Comparison of ENCODE assay signal across 15 cellular contexts in the genomic region with DNA sequence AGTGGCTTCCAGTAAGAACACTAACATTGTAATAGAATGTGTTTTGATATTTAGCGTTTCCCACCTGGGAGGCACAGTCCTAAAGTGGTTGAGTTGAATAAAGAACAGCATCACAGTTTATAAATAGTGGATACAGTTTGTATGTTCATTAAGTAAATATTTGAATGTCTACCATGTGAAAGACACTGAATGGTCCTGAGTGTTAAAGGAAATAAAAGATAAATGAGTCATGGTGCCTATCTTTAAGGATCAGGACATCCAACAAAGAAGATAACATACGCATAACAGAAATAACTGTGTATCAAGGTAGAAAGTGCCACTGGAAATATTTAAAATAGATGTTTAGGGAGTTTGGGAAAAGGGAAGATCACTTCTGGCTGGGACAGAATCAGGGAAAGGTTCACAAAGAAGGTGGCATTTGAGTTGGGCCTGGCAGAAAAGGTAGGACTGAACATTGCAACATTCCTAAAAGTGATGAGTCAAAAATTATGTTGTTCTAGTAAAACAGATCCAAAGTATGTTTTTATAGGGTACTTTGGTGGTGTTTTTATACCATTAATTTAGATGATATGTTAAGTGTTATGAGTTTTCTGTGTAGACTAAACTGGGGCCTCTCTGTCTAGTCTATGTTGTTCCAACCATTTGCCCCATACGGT. TPM values are rescaled to one million over a fixed set of nuclear protein-coding genes. Genes with fewer than 3 reads are reported as not detected.
DNase-seq lines count a peak whose midpoint lies in the region; ATAC-seq, FAIRE-seq and TF ChIP-seq lines count a peak whose summit lies in the region.
"Had no signal": no experiment of that assay in that cellular context is flagged by ENCODE, and none has a peak within 500 bp of the region (broad histone marks: within the 10 kb centered on the region; RNA-seq: fewer than 3 reads in every experiment).

No MANE protein-coding gene starts in this region.

- TF ChIP-seq POLR2A in stomach (IDR thresholded peaks at IDR 0.05): no peak

- peak overlapping the region; percentile 55 for H3K27ac ChIP-seq in HUES64 (ENCODE audit: low read depth, low read length)
- peak overlapping the region; percentile 90 for H3K27ac ChIP-seq in angular gyrus (ENCODE audit: low read depth, low read length)
- H3K27ac ChIP-seq in CD4-positive, alpha-beta T cell (ENCODE audit: low read depth, low read length): no peak overlapping the region
- H3K27ac ChIP-seq in stomach: no peak overlapping the region
- H3K27ac ChIP-seq: body of pancreas, esophagus squamous epithelium, upper lobe of right lung had no signal

- H3K36me3 ChIP-seq in HUES64 (ENCODE audit: insufficient read depth, low read length): no peaks in the 10 kb centered on the region
- H3K36me3 ChIP-seq in stomach: no peaks in the 10 kb centered on the region
- H3K36me3 ChIP-seq: esophagus squamous epithelium, upper lobe of right lung had no signal

- TF ChIP-seq EP300 in stomach (IDR thresholded peaks at IDR 0.05): no peak

- no peak for ATAC-seq in CD4-positive, alpha-beta T cell (ENCODE audit: poor library complexity)
- ATAC-seq in HG02610 (IDR thresholded peaks at IDR 0.05; ENCODE audit: unreplicated experiment): no peak
- ATAC-seq in T-helper 17 cell: no peak
- ATAC-seq: body of pancreas, upper lobe of right lung had no signal

- no peaks in the 10 kb centered on the region for H3K9me3 ChIP-seq in HUES64 (ENCODE audit: insufficient read depth, low read depth, low read length)
- no peaks in the 10 kb centered on the region for H3K9me3 ChIP-seq in CD4-positive, alpha-beta T cell (ENCODE audit: control insufficient read depth, low read length)
- no peaks in the 10 kb centered on the region for H3K9me3 ChIP-seq in stomach
- no peaks in the 10 kb centered on the region for H3K9me3 ChIP-seq in T-helper 17 cell (ENCODE audit: control insufficient read depth, low read length, poor library complexity, severe bottlenecking)
- H3K9me3 ChIP-seq: body of pancreas, esophagus squamous epithelium, upper lobe of right lung had no signal

- no peaks in the 10 kb centered on the region for H3K27me3 Mint-ChIP-seq in CD4-positive, alpha-beta T cell
- no peaks in the 10 kb centered on the region for H3K27me3 Mint-ChIP-seq in T-helper 17 cell
- H3K27me3 Mint-ChIP-seq: activated B cell treated with CpG ODN at 0.5 μM for 24 hours had no signal

- H3K4me3 Mint-ChIP-seq in CD4-positive, alpha-beta T cell: no peak overlapping the region
- H3K4me3 Mint-ChIP-seq in T-helper 17 cell: no peak overlapping the region
- H3K4me3 Mint-ChIP-seq: activated B cell treated with CpG ODN at 0.5 μM for 24 hours had no signal

- H3K4me1 Mint-ChIP-seq in CD4-positive, alpha-beta T cell (ENCODE audit: low read depth): peaks cover 1% of the 10 kb centered on the region
- H3K4me1 Mint-ChIP-seq in T-helper 17 cell: peaks cover 12% of the 10 kb centered on the region

- no peak overlapping the region for H3K27ac Mint-ChIP-seq in CD4-positive, alpha-beta T cell
- H3K27ac Mint-ChIP-seq in T-helper 17 cell: no peak overlapping the region
- H3K27ac Mint-ChIP-seq: activated B cell treated with CpG ODN at 0.5 μM for 24 hours had no signal

- H3K4me3 ChIP-seq in HUES64 (ENCODE audit: low read length) (peak overlapping the region; percentile 14; the same call in 1 of the 2 replicates), stomach (no peak overlapping the region)
- H3K4me3 ChIP-seq: body of pancreas, esophagus squamous epithelium, upper lobe of right lung had no signal

- TF ChIP-seq CTCF in CD4-positive, alpha-beta T cell (IDR thresholded peaks at IDR 0.05): no peak
- TF ChIP-seq CTCF in stomach (IDR thresholded peaks at IDR 0.05): no peak

- POLR2A ChIA-PET in CD4-positive, alpha-beta T cell (lab: Charles Lee): no interaction called here

- DNase-seq in A172 (ENCODE audit: low spot score) (peak; percentile 40), stomach (no peak), T-helper 17 cell (no peak)
- DNase-seq in CD4-positive, alpha-beta T cell: no peak
- DNase-seq: activated B cell treated with CpG ODN at 0.5 μM for 24 hours, body of pancreas, esophagus squamous epithelium, NCI-H1105 treated with DMSO at 0.1 percent for 48 hours, small intestine, upper lobe of right lung had no signal

- H3K27me3 ChIP-seq in HUES64 (ENCODE audit: insufficient read depth, low read length) (peaks cover 3% of the 10 kb centered on the region; the same call in 1 of the 2 replicates), stomach (no peaks in the 10 kb centered on the region)
- no peaks in the 10 kb centered on the region for H3K27me3 ChIP-seq in CD4-positive, alpha-beta T cell (ENCODE audit: control insufficient read depth, insufficient read depth, low read length)
- H3K27me3 ChIP-seq: body of pancreas, esophagus squamous epithelium, upper lobe of right lung had no signal

- H3K9ac ChIP-seq in HUES64 (ENCODE audit: low read depth, low read length): no peak overlapping the region; the same call in 1 of the 2 replicates

- H3K4me1 ChIP-seq in HUES64 (ENCODE audit: insufficient read depth, low read length): peaks cover 41% of the 10 kb centered on the region
- peaks cover 12 to 26% (median 19%) of the 10 kb centered on the region in 4 donors for H3K4me1 ChIP-seq in stomach
- H3K4me1 ChIP-seq: esophagus squamous epithelium, upper lobe of right lung had no signal

- no peaks in the 10 kb centered on the region for H3K9me3 Mint-ChIP-seq in CD4-positive, alpha-beta T cell
- H3K9me3 Mint-ChIP-seq: activated B cell treated with CpG ODN at 0.5 μM for 24 hours had no signal

- no peaks in the 10 kb centered on the region for H3K36me3 Mint-ChIP-seq in CD4-positive, alpha-beta T cell (ENCODE audit: low read depth)
- peaks cover 4% of the 10 kb centered on the region for H3K36me3 Mint-ChIP-seq in T-helper 17 cell (ENCODE audit: low read depth)

- intact Hi-C loops in CD4-positive, alpha-beta T cell (cut with DNase I, micrococcal nuclease): no loop called here
- intact Hi-C loops in stomach (cut with DNase I; ENCODE audit: low total_unique reads): no loop called here

- CTCF ChIA-PET in CD4-positive, alpha-beta T cell (lab: Charles Lee): no interaction called here

- 85% methylated on average over 3 of the region's 3 CpGs for WGBS in HUES64
- 52 to 71% (median 60%) methylated on average over 3 of the region's 3 CpGs for WGBS in stomach, 5 donors

- peak; percentile 90 for FAIRE-seq in islet of Langerhans (lab: Jason Lieb, UNC)
- FAIRE-seq: GM18507, small intestine had no signal

RNA-seq across cellular contexts. Expression of a gene that starts 41.5 kb away (rescaled TPM):
- 51.0 and 60.4 TPM in 2 replicates for total RNA-seq in A172 (2014; rRNA removed; shearing (Covaris generic))
- 25.3 TPM for polyA plus RNA-seq in HUES64 (2013, experiment 1 of 2)
- 32.1 TPM for polyA plus RNA-seq in HUES64 (2013, experiment 2 of 2)
- total RNA-seq in CD4-positive, alpha-beta T cell: 1 to 10 TPM; 6.6 to 7.3 TPM
- total RNA-seq in stomach: 100 to 1,000 TPM in 1 of 5 donors, 10 to 100 TPM in 4; 32.7 to 146 (median 46.6) TPM
- 10 to 100 TPM; 16.4 to 26.0 (median 20.5) TPM for polyA plus RNA-seq in stomach
- total RNA-seq in T-helper 17 cell: 10 to 100 TPM; 12.2 to 13.8 TPM

RNA-seq across cellular contexts. Expression of a gene that starts 59.7 kb away (rescaled TPM):
- 0.81 and 1.3 TPM in 2 replicates for total RNA-seq in A172 (2014; rRNA removed; shearing (Covaris generic))
- 16.1 TPM for polyA plus RNA-seq in HUES64 (2013, experiment 1 of 2)
- polyA plus RNA-seq in HUES64 (2013, experiment 2 of 2): 19.5 TPM
- not detected for total RNA-seq in CD4-positive, alpha-beta T cell
- 10 to 100 TPM in 4 of 5 donors, 1 to 10 TPM in 1; 2.0 to 29.2 (median 16.5) TPM for total RNA-seq in stomach
- polyA plus RNA-seq in stomach: 1 to 10 TPM; 2.1 to 3.1 (median 2.9) TPM
- total RNA-seq in T-helper 17 cell: not detected

Comparison
In these comparisons a context has a peak if more than half of its experiments do, and no peak if none do; other contexts are left out.
1. H3K27ac ChIP-seq: peak in HUES64 (single experiment) and angular gyrus (single experiment); none in CD4-positive, alpha-beta T cell (single experiment) and stomach (0 of 5).